1 cellular context compared by ENCODE assay signal in genomic region chr5:65734196-65734595, GRCh38.
TF ChIP-seq lines count a peak whose summit lies in the region.

No MANE protein-coding gene starts in this region.

TF ChIP-seq in K562, 482 proteins besides CTCF, POLR2A, EP300 and RAD21 (continued from another document):
- TF ChIP-seq MNT (conservative IDR thresholded peaks at IDR 0.05) = peak; percentile 31 to 43; a peak in 1 of 4 replicates
- TF ChIP-seq MAFF (IDR thresholded peaks at IDR 0.05; ENCODE audit: low read length) = peak; percentile 28; the same call in 1 of the 2 replicates
